In the genomic region with DNA sequence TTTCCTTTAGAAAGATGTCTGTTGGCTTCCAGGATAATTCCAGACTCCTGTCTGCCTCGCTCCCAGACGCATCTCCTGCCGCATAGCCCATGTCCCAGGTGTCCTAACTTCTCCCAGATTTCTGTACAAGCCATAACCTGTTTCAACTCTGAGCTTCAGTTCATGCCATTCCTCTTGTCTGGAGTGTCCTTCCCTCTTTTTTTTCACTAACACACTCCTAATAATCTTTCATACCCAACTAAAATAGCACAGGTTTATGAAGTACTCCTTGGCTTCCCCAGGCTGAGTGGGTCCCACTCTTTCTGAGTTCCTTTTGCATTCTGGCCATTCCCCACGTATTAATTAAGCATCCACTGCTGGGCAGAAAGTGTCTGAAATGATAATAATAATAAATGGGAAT, we compare ENCODE assay signal across 2 cellular contexts.
TF ChIP-seq lines count a peak whose summit lies in the region.

No MANE protein-coding gene starts in this region.

TF ChIP-seq in WTC11, 78 proteins besides CTCF, POLR2A, EP300 and RAD21 (continued from another document and continues in another):
- TF ChIP-seq, protein P1, sequence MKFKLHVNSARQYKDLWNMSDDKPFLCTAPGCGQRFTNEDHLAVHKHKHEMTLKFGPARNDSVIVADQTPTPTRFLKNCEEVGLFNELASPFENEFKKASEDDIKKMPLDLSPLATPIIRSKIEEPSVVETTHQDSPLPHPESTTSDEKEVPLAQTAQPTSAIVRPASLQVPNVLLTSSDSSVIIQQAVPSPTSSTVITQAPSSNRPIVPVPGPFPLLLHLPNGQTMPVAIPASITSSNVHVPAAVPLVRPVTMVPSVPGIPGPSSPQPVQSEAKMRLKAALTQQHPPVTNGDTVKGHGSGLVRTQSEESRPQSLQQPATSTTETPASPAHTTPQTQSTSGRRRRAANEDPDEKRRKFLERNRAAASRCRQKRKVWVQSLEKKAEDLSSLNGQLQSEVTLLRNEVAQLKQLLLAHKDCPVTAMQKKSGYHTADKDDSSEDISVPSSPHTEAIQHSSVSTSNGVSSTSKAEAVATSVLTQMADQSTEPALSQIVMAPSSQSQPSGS (CRISPR knock-in tag; IDR thresholded peaks at IDR 0.05; ENCODE audit: borderline replicate concordance, low read depth) = no peak
- TF ChIP-seq EMX1 (CRISPR knock-in tag; IDR thresholded peaks at IDR 0.05) (no peak), OVOL2 (CRISPR knock-in tag; IDR thresholded peaks at IDR 0.05; ENCODE audit: borderline replicate concordance) (no peak), ELF4 (CRISPR knock-in tag; IDR thresholded peaks at IDR 0.05; ENCODE audit: low read depth) (no peak), NR2C2 (CRISPR knock-in tag; IDR thresholded peaks at IDR 0.05) (no peak), SP1 (CRISPR knock-in tag; conservative IDR thresholded peaks at IDR 0.05) (no peak), NR3C1 (CRISPR knock-in tag; conservative IDR thresholded peaks at IDR 0.05; ENCODE audit: low read depth) (no peak), FOXK1 (CRISPR knock-in tag; IDR thresholded peaks at IDR 0.05) (no peak), ZNF232 (CRISPR knock-in tag; IDR thresholded peaks at IDR 0.05) (no peak), RELA (CRISPR knock-in tag; IDR thresholded peaks at IDR 0.05; ENCODE audit: borderline replicate concordance) (no peak)
- TF ChIP-seq, protein P2, sequence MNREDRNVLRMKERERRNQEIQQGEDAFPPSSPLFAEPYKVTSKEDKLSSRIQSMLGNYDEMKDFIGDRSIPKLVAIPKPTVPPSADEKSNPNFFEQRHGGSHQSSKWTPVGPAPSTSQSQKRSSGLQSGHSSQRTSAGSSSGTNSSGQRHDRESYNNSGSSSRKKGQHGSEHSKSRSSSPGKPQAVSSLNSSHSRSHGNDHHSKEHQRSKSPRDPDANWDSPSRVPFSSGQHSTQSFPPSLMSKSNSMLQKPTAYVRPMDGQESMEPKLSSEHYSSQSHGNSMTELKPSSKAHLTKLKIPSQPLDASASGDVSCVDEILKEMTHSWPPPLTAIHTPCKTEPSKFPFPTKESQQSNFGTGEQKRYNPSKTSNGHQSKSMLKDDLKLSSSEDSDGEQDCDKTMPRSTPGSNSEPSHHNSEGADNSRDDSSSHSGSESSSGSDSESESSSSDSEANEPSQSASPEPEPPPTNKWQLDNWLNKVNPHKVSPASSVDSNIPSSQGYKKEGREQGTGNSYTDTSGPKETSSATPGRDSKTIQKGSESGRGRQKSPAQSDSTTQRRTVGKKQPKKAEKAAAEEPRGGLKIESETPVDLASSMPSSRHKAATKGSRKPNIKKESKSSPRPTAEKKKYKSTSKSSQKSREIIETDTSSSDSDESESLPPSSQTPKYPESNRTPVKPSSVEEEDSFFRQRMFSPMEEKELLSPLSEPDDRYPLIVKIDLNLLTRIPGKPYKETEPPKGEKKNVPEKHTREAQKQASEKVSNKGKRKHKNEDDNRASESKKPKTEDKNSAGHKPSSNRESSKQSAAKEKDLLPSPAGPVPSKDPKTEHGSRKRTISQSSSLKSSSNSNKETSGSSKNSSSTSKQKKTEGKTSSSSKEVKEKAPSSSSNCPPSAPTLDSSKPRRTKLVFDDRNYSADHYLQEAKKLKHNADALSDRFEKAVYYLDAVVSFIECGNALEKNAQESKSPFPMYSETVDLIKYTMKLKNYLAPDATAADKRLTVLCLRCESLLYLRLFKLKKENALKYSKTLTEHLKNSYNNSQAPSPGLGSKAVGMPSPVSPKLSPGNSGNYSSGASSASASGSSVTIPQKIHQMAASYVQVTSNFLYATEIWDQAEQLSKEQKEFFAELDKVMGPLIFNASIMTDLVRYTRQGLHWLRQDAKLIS (CRISPR knock-in tag; IDR thresholded peaks at IDR 0.05; ENCODE audit: borderline replicate concordance) = no peak
- TF ChIP-seq, protein P3, sequence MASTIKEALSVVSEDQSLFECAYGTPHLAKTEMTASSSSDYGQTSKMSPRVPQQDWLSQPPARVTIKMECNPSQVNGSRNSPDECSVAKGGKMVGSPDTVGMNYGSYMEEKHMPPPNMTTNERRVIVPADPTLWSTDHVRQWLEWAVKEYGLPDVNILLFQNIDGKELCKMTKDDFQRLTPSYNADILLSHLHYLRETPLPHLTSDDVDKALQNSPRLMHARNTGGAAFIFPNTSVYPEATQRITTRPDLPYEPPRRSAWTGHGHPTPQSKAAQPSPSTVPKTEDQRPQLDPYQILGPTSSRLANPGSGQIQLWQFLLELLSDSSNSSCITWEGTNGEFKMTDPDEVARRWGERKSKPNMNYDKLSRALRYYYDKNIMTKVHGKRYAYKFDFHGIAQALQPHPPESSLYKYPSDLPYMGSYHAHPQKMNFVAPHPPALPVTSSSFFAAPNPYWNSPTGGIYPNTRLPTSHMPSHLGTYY (CRISPR knock-in tag; IDR thresholded peaks at IDR 0.05) = no peak
- TF ChIP-seq, protein P4, sequence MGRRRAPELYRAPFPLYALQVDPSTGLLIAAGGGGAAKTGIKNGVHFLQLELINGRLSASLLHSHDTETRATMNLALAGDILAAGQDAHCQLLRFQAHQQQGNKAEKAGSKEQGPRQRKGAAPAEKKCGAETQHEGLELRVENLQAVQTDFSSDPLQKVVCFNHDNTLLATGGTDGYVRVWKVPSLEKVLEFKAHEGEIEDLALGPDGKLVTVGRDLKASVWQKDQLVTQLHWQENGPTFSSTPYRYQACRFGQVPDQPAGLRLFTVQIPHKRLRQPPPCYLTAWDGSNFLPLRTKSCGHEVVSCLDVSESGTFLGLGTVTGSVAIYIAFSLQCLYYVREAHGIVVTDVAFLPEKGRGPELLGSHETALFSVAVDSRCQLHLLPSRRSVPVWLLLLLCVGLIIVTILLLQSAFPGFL (CRISPR knock-in tag; IDR thresholded peaks at IDR 0.05; ENCODE audit: borderline replicate concordance) = no peak
- TF ChIP-seq, protein P5, sequence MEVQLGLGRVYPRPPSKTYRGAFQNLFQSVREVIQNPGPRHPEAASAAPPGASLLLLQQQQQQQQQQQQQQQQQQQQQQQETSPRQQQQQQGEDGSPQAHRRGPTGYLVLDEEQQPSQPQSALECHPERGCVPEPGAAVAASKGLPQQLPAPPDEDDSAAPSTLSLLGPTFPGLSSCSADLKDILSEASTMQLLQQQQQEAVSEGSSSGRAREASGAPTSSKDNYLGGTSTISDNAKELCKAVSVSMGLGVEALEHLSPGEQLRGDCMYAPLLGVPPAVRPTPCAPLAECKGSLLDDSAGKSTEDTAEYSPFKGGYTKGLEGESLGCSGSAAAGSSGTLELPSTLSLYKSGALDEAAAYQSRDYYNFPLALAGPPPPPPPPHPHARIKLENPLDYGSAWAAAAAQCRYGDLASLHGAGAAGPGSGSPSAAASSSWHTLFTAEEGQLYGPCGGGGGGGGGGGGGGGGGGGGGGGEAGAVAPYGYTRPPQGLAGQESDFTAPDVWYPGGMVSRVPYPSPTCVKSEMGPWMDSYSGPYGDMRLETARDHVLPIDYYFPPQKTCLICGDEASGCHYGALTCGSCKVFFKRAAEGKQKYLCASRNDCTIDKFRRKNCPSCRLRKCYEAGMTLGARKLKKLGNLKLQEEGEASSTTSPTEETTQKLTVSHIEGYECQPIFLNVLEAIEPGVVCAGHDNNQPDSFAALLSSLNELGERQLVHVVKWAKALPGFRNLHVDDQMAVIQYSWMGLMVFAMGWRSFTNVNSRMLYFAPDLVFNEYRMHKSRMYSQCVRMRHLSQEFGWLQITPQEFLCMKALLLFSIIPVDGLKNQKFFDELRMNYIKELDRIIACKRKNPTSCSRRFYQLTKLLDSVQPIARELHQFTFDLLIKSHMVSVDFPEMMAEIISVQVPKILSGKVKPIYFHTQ (CRISPR knock-in tag; IDR thresholded peaks at IDR 0.05) = no peak

TF ChIP-seq in K562, 482 proteins besides CTCF, POLR2A, EP300 and RAD21 (continued from another document):
- TF ChIP-seq, protein P6, sequence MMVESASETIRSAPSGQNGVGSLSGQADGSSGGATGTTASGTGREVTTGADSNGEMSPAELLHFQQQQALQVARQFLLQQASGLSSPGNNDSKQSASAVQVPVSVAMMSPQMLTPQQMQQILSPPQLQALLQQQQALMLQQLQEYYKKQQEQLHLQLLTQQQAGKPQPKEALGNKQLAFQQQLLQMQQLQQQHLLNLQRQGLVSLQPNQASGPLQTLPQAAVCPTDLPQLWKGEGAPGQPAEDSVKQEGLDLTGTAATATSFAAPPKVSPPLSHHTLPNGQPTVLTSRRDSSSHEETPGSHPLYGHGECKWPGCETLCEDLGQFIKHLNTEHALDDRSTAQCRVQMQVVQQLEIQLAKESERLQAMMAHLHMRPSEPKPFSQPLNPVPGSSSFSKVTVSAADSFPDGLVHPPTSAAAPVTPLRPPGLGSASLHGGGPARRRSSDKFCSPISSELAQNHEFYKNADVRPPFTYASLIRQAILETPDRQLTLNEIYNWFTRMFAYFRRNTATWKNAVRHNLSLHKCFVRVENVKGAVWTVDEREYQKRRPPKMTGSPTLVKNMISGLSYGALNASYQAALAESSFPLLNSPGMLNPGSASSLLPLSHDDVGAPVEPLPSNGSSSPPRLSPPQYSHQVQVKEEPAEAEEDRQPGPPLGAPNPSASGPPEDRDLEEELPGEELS (CRISPR knock-in tag; IDR thresholded peaks at IDR 0.05; ENCODE audit: borderline replicate concordance) = no peak
- TF ChIP-seq TRIM24 (IDR thresholded peaks at IDR 0.05) (0 out of 4 replicates have a peak, but pooled peaks of 1 of the 2 experiments have one; percentile 28), RBBP5 (IDR thresholded peaks at IDR 0.05; ENCODE audit: borderline replicate concordance, insufficient read depth, low read length, poor library complexity, severe bottlenecking) (no peak)
